In genomic region chr12:46145881-46146280, GRCh38 we compare ENCODE assay signal across 35 cellular contexts.
"Had no signal": no experiment of that assay in that cellular context is flagged by ENCODE, and none has a peak within 500 bp of the region (broad histone marks: within the 10 kb centered on the region; RNA-seq: fewer than 3 reads in every experiment).

No MANE protein-coding gene starts in this region.

- H3K4me3 ChIP-seq: adrenal gland, body of pancreas, breast epithelium had no signal

- H3K9me3 ChIP-seq: adrenal gland, body of pancreas, breast epithelium had no signal

- DNase-seq: activated B cell treated with CpG ODN at 0.5 μM for 24 hours; activated CD4-positive, alpha-beta memory T cell treated with anti-CD3 and anti-CD28 coated beads for 36 hours; activated CD4-positive, alpha-beta T cell treated with anti-CD3 and anti-CD28 coated beads for 4 hours; activated CD4-positive, alpha-beta T cell treated with anti-CD3 and anti-CD28 coated beads, Interleukin-2, amount 10 ng/mL, durations not matched to agents 24 days and 14 days; activated CD4-positive, alpha-beta T cell treated with anti-CD3 and anti-CD28 coated beads, Interleukin-2, amount 50 U/mL, for 1 hour; activated CD4-positive, alpha-beta T cell treated with anti-CD3 and anti-CD28 coated beads, Interleukin-2, amount 50 U/mL, for 4 hours; activated CD4-positive, CD25-positive, alpha-beta regulatory T cell treated with anti-CD3 and anti-CD28 coated beads, Interleukin-2, amount 50 U/mL, for 72 hours; activated CD8-positive, alpha-beta memory T cell treated with anti-CD3 and anti-CD28 coated beads, Interleukin-2, amount 50 U/mL, for 4 hours; activated CD8-positive, alpha-beta T cell treated with anti-CD3 and anti-CD28 coated beads for 36 hours; activated effector memory CD4-positive, alpha-beta T cell treated with anti-CD3 and anti-CD28 coated beads, Interleukin-2, amount 50 U/mL, for 16 hours; activated gamma-delta T cell treated with Interleukin-2 at 50 U/mL for 16 hours; activated naive CD4-positive, alpha-beta T cell; activated naive CD4-positive, alpha-beta T cell treated with anti-CD3 and anti-CD28 coated beads for 36 hours; activated naive CD4-positive, alpha-beta T cell treated with anti-CD3 and anti-CD28 coated beads, Interleukin-2, amount 50 U/mL, for 16 hours; activated naive CD8-positive, alpha-beta T cell treated with anti-CD3 and anti-CD28 coated beads for 36 hours; activated T-cell treated with anti-CD3 and anti-CD28 coated beads for 4 hours; activated T-cell treated with anti-CD3 and anti-CD28 coated beads, Interleukin-2, amount 50 U/mL, for 1 hour; activated T-cell treated with anti-CD3 and anti-CD28 coated beads, Interleukin-2, amount 50 U/mL, for 4 hours; activated T-cell treated with anti-CD3 and anti-CD28 coated beads, Interleukin-2, amount 50 U/mL, for 72 hours; adrenal gland; amniotic stem cell; aorta; body of pancreas; brain microvascular endothelial cell; central memory CD4-positive, alpha-beta T cell; T-helper 1 cell; T-helper 2 cell; T-helper 9 cell had no signal

- H3K4me1 ChIP-seq: adrenal gland, body of pancreas, breast epithelium had no signal

- H3K27ac Mint-ChIP-seq: activated B cell treated with CpG ODN at 0.5 μM for 24 hours; activated CD4-positive, alpha-beta memory T cell treated with anti-CD3 and anti-CD28 coated beads for 36 hours; activated CD4-positive, alpha-beta T cell treated with anti-CD3 and anti-CD28 coated beads, Interleukin-2, amount 10 ng/mL, durations not matched to agents 24 days and 14 days; activated CD8-positive, alpha-beta T cell treated with anti-CD3 and anti-CD28 coated beads for 36 hours; activated naive CD4-positive, alpha-beta T cell treated with anti-CD3 and anti-CD28 coated beads for 36 hours; activated naive CD4-positive, alpha-beta T cell treated with anti-CD3 and anti-CD28 coated beads, Interleukin-2, amount 50 U/mL, for 72 hours; activated naive CD8-positive, alpha-beta T cell treated with anti-CD3 and anti-CD28 coated beads for 36 hours; activated T-cell treated with anti-CD3 and anti-CD28 coated beads, Interleukin-2, amount 50 U/mL, for 72 hours; activated T-helper 1 cell treated with anti-CD3 and anti-CD28 coated beads, Interleukin-12 subunit alpha, Interleukin-12 subunit beta, Interleukin-2, Interleukin-4 antibody, amounts not matched to agents 30 ng/mL and 10 ng/mL and 1 ng/mL, durations not matched to agents 14 hours and 24 hours and 36 hours; activated T-helper 17 cell treated with anti-CD3 and anti-CD28 coated beads, Interleukin-2, amount 50 U/mL, for 72 hours; T-helper 1 cell treated with Interleukin-12 subunit alpha and Interleukin-12 subunit beta and Interleukin-4 antibody, amounts not matched to agents 30 μg/mL and 1 μg/mL, for 36 hours; T-helper 2 cell treated with Interferon-gamma antibody and Interleukin-4, amounts not matched to agents 5 μg/mL and 100 μg/mL, for 36 hours had no signal

- H3K27me3 ChIP-seq: adrenal gland, body of pancreas, brain microvascular endothelial cell, breast epithelium had no signal

- H3K4me1 Mint-ChIP-seq: activated CD4-positive, alpha-beta T cell treated with anti-CD3 and anti-CD28 coated beads, Interleukin-2, amount 10 ng/mL, durations not matched to agents 24 days and 14 days; activated T-helper 17 cell treated with anti-CD3 and anti-CD28 coated beads, Interleukin-2, amount 50 U/mL, for 72 hours had no signal

- ATAC-seq: activated CD8-positive, alpha-beta T cell treated with anti-CD3 and anti-CD28 coated beads for 36 hours; activated naive CD4-positive, alpha-beta T cell treated with anti-CD3 and anti-CD28 coated beads, Interleukin-2, amount 50 U/mL, for 72 hours; activated T-cell treated with anti-CD3 and anti-CD28 coated beads, Interleukin-2, amount 50 U/mL, for 4 hours; activated T-cell treated with anti-CD3 and anti-CD28 coated beads, Interleukin-2, amount 50 U/mL, for 72 hours; activated T-helper 17 cell treated with anti-CD3 and anti-CD28 coated beads, Interleukin-2, amount 50 U/mL, for 72 hours; body of pancreas had no signal

- H3K4me3 Mint-ChIP-seq: activated B cell treated with CpG ODN at 0.5 μM for 24 hours; activated CD4-positive, alpha-beta memory T cell treated with anti-CD3 and anti-CD28 coated beads for 36 hours; activated CD4-positive, alpha-beta T cell treated with anti-CD3 and anti-CD28 coated beads, Interleukin-2, amount 10 ng/mL, durations not matched to agents 24 days and 14 days; activated CD8-positive, alpha-beta T cell treated with anti-CD3 and anti-CD28 coated beads for 36 hours; activated naive CD4-positive, alpha-beta T cell treated with anti-CD3 and anti-CD28 coated beads for 36 hours; activated naive CD8-positive, alpha-beta T cell treated with anti-CD3 and anti-CD28 coated beads for 36 hours; activated T-cell treated with anti-CD3 and anti-CD28 coated beads, Interleukin-2, amount 50 U/mL, for 4 hours; activated T-cell treated with anti-CD3 and anti-CD28 coated beads, Interleukin-2, amount 50 U/mL, for 72 hours; activated T-helper 1 cell treated with anti-CD3 and anti-CD28 coated beads, Interleukin-12 subunit alpha, Interleukin-12 subunit beta, Interleukin-2, Interleukin-4 antibody, amounts not matched to agents 30 ng/mL and 10 ng/mL and 1 ng/mL, durations not matched to agents 14 hours and 24 hours and 36 hours; activated T-helper 17 cell treated with anti-CD3 and anti-CD28 coated beads, Interleukin-2, amount 50 U/mL, for 72 hours; T-helper 1 cell treated with Interleukin-12 subunit alpha and Interleukin-12 subunit beta and Interleukin-4 antibody, amounts not matched to agents 30 μg/mL and 1 μg/mL, for 36 hours; T-helper 2 cell treated with Interferon-gamma antibody and Interleukin-4, amounts not matched to agents 5 μg/mL and 100 μg/mL, for 36 hours had no signal

- H3K9me3 Mint-ChIP-seq: activated B cell treated with CpG ODN at 0.5 μM for 24 hours; activated CD4-positive, alpha-beta memory T cell treated with anti-CD3 and anti-CD28 coated beads for 36 hours; activated CD4-positive, alpha-beta T cell treated with anti-CD3 and anti-CD28 coated beads, Interleukin-2, amount 10 ng/mL, durations not matched to agents 24 days and 14 days; activated CD8-positive, alpha-beta T cell treated with anti-CD3 and anti-CD28 coated beads for 36 hours; activated naive CD4-positive, alpha-beta T cell treated with anti-CD3 and anti-CD28 coated beads for 36 hours; activated naive CD4-positive, alpha-beta T cell treated with anti-CD3 and anti-CD28 coated beads, Interleukin-2, amount 50 U/mL, for 72 hours; activated naive CD8-positive, alpha-beta T cell treated with anti-CD3 and anti-CD28 coated beads for 36 hours; activated T-cell treated with anti-CD3 and anti-CD28 coated beads, Interleukin-2, amount 50 U/mL, for 4 hours; activated T-cell treated with anti-CD3 and anti-CD28 coated beads, Interleukin-2, amount 50 U/mL, for 72 hours; activated T-helper 1 cell treated with anti-CD3 and anti-CD28 coated beads, Interleukin-12 subunit alpha, Interleukin-12 subunit beta, Interleukin-2, Interleukin-4 antibody, amounts not matched to agents 30 ng/mL and 10 ng/mL and 1 ng/mL, durations not matched to agents 14 hours and 24 hours and 36 hours; activated T-helper 17 cell treated with anti-CD3 and anti-CD28 coated beads, Interleukin-2, amount 50 U/mL, for 72 hours; T-helper 1 cell treated with Interleukin-12 subunit alpha and Interleukin-12 subunit beta and Interleukin-4 antibody, amounts not matched to agents 30 μg/mL and 1 μg/mL, for 36 hours; T-helper 2 cell treated with Interferon-gamma antibody and Interleukin-4, amounts not matched to agents 5 μg/mL and 100 μg/mL, for 36 hours had no signal

- H3K27ac ChIP-seq: adrenal gland, body of pancreas, brain microvascular endothelial cell, breast epithelium, VCaP had no signal

- H3K36me3 Mint-ChIP-seq: activated CD4-positive, alpha-beta memory T cell treated with anti-CD3 and anti-CD28 coated beads for 36 hours; activated naive CD4-positive, alpha-beta T cell treated with anti-CD3 and anti-CD28 coated beads, Interleukin-2, amount 50 U/mL, for 72 hours; activated naive CD8-positive, alpha-beta T cell treated with anti-CD3 and anti-CD28 coated beads for 36 hours had no signal

- H3K36me3 ChIP-seq: adrenal gland, brain microvascular endothelial cell, breast epithelium had no signal
